ENCODE assay signal across 2 cellular contexts in the genomic region with DNA sequence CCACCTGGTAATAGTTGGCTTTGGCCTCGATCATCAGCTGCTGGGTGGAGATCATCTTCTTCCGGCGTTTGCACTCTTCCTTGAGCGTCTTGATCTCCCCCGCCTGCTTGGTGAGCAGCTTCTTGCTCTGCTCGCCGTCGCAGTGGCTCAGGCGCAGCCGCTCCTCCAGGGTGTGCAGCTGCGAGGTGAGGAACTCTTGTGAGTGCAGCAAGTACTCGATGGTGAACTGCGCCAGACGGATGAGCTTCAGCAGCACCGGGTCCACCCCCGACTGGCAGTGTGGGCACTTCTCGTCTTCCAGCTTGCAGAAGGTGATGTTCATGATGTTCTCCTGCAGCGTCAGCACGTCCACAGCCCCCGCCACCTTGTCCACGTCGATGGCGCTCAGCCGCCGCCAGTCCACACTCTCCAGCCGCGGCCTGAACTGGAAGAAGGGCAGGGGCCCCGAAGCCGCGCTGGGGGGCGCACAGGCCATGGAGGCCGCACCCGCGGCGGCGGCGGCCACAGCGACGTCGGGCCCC.
TF ChIP-seq lines count a peak whose summit lies in the region.

No MANE protein-coding gene starts in this region.

TF ChIP-seq in SK-N-SH, 30 proteins besides CTCF, POLR2A, EP300 and RAD21 (continued from another document):
- TF ChIP-seq, protein P1, sequence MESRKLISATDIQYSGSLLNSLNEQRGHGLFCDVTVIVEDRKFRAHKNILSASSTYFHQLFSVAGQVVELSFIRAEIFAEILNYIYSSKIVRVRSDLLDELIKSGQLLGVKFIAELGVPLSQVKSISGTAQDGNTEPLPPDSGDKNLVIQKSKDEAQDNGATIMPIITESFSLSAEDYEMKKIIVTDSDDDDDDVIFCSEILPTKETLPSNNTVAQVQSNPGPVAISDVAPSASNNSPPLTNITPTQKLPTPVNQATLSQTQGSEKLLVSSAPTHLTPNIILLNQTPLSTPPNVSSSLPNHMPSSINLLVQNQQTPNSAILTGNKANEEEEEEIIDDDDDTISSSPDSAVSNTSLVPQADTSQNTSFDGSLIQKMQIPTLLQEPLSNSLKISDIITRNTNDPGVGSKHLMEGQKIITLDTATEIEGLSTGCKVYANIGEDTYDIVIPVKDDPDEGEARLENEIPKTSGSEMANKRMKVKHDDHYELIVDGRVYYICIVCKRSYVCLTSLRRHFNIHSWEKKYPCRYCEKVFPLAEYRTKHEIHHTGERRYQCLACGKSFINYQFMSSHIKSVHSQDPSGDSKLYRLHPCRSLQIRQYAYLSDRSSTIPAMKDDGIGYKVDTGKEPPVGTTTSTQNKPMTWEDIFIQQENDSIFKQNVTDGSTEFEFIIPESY (IDR thresholded peaks at IDR 0.05; ENCODE audit: borderline replicate concordance, low read depth), result no peak
- TF ChIP-seq TAF1 (IDR thresholded peaks at IDR 0.05; ENCODE audit: borderline replicate concordance, low read depth, low read length), result no peak
- no peak for TF ChIP-seq GATA2 (CRISPR knock-in tag; IDR thresholded peaks at IDR 0.05)
- no peak for TF ChIP-seq NRF1 (IDR thresholded peaks at IDR 0.05; ENCODE audit: low read depth, low read length)
- no peak for TF ChIP-seq JUND (IDR thresholded peaks at IDR 0.05)
- no peak for TF ChIP-seq TCF12 (IDR thresholded peaks at IDR 0.05)
- TF ChIP-seq FOXM1 (IDR thresholded peaks at IDR 0.05; ENCODE audit: low read depth), result no peak
- TF ChIP-seq RXRA (IDR thresholded peaks at IDR 0.05; ENCODE audit: borderline replicate concordance, low read depth), result no peak
- TF ChIP-seq GABPA (IDR thresholded peaks at IDR 0.05; ENCODE audit: low read depth), result no peak
- TF ChIP-seq SMC3 (IDR thresholded peaks at IDR 0.05; ENCODE audit: low read depth, low read length), result no peak

TF ChIP-seq in SK-N-SH treated with all-trans-retinoic acid at 6 μM for 48 hours, 23 proteins besides CTCF, POLR2A, EP300 and RAD21 (continued from another document):
- TF ChIP-seq, protein P2, sequence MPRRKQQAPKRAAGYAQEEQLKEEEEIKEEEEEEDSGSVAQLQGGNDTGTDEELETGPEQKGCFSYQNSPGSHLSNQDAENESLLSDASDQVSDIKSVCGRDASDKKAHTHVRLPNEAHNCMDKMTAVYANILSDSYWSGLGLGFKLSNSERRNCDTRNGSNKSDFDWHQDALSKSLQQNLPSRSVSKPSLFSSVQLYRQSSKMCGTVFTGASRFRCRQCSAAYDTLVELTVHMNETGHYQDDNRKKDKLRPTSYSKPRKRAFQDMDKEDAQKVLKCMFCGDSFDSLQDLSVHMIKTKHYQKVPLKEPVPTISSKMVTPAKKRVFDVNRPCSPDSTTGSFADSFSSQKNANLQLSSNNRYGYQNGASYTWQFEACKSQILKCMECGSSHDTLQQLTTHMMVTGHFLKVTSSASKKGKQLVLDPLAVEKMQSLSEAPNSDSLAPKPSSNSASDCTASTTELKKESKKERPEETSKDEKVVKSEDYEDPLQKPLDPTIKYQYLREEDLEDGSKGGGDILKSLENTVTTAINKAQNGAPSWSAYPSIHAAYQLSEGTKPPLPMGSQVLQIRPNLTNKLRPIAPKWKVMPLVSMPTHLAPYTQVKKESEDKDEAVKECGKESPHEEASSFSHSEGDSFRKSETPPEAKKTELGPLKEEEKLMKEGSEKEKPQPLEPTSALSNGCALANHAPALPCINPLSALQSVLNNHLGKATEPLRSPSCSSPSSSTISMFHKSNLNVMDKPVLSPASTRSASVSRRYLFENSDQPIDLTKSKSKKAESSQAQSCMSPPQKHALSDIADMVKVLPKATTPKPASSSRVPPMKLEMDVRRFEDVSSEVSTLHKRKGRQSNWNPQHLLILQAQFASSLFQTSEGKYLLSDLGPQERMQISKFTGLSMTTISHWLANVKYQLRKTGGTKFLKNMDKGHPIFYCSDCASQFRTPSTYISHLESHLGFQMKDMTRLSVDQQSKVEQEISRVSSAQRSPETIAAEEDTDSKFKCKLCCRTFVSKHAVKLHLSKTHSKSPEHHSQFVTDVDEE (CRISPR knock-in tag; IDR thresholded peaks at IDR 0.05), result no peak
- TF ChIP-seq TOX (CRISPR knock-in tag; IDR thresholded peaks at IDR 0.05; ENCODE audit: borderline replicate concordance) (no peak), ZFP30 (CRISPR knock-in tag; IDR thresholded peaks at IDR 0.05) (no peak), ZNF8 (CRISPR knock-in tag; IDR thresholded peaks at IDR 0.05) (no peak), ZNF565 (CRISPR knock-in tag; conservative IDR thresholded peaks at IDR 0.05; ENCODE audit: low read depth) (no peak), ZFP3 (CRISPR knock-in tag; IDR thresholded peaks at IDR 0.05) (no peak), ZC3H10 (CRISPR knock-in tag; IDR thresholded peaks at IDR 0.05) (no peak), GLIS3 (CRISPR knock-in tag; IDR thresholded peaks at IDR 0.05) (no peak), TCF4 (CRISPR knock-in tag; IDR thresholded peaks at IDR 0.05; ENCODE audit: borderline replicate concordance) (no peak), CSDC2 (CRISPR knock-in tag; IDR thresholded peaks at IDR 0.05) (no peak)
- TF ChIP-seq, protein P3, sequence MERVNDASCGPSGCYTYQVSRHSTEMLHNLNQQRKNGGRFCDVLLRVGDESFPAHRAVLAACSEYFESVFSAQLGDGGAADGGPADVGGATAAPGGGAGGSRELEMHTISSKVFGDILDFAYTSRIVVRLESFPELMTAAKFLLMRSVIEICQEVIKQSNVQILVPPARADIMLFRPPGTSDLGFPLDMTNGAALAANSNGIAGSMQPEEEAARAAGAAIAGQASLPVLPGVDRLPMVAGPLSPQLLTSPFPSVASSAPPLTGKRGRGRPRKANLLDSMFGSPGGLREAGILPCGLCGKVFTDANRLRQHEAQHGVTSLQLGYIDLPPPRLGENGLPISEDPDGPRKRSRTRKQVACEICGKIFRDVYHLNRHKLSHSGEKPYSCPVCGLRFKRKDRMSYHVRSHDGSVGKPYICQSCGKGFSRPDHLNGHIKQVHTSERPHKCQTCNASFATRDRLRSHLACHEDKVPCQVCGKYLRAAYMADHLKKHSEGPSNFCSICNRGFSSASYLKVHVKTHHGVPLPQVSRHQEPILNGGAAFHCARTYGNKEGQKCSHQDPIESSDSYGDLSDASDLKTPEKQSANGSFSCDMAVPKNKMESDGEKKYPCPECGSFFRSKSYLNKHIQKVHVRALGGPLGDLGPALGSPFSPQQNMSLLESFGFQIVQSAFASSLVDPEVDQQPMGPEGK (CRISPR knock-in tag; IDR thresholded peaks at IDR 0.05; ENCODE audit: borderline replicate concordance), result no peak
- TF ChIP-seq, protein P4, sequence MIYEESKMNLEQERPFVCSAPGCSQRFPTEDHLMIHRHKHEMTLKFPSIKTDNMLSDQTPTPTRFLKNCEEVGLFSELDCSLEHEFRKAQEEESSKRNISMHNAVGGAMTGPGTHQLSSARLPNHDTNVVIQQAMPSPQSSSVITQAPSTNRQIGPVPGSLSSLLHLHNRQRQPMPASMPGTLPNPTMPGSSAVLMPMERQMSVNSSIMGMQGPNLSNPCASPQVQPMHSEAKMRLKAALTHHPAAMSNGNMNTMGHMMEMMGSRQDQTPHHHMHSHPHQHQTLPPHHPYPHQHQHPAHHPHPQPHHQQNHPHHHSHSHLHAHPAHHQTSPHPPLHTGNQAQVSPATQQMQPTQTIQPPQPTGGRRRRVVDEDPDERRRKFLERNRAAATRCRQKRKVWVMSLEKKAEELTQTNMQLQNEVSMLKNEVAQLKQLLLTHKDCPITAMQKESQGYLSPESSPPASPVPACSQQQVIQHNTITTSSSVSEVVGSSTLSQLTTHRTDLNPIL (CRISPR knock-in tag; IDR thresholded peaks at IDR 0.05; ENCODE audit: low read depth), result no peak
